ENCODE assay signal across 32 cellular contexts in the genomic region with DNA sequence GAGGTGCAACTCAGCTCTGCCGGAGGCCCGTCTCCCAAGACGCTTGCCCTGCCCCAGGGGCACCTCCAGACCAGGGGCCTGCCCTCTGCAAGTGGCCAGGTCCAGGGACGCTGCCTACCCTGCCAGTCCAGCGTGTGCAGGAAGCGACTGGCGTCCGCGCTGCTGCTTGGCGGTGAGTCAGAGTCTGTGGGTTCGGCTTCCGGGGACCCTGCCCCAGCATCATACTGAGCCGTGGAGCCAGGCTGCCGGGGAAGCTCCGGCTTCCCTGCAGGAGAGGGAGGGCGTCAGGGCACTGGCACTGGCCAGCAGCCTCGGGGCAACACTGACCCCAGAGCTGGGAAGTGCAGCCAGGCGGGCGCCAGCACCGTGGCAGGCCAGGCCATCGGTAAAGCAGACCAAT. TPM values are rescaled to one million over a fixed set of nuclear protein-coding genes. Genes with fewer than 3 reads are reported as not detected.
"Had no signal": no experiment of that assay in that cellular context is flagged by ENCODE, and none has a peak within 500 bp of the region (broad histone marks: within the 10 kb centered on the region; RNA-seq: fewer than 3 reads in every experiment).

No MANE protein-coding gene starts in this region.

- H3K4me1 ChIP-seq: body of pancreas, esophagus muscularis mucosa, gastrocnemius medialis, heart left ventricle had no signal

- H3K27ac ChIP-seq: body of pancreas, cardiac muscle cell, esophagus muscularis mucosa, foreskin keratinocyte, gastrocnemius medialis, heart left ventricle, WERI-Rb-1 had no signal

- DNase-seq: activated B cell treated with CpG ODN at 0.5 μM for 24 hours; activated CD4-positive, alpha-beta T cell treated with anti-CD3 and anti-CD28 coated beads for 48 hours; activated CD4-positive, alpha-beta T cell treated with anti-CD3 and anti-CD28 coated beads, Interleukin-2, amount 50 U/mL, for 1 hour; activated CD4-positive, alpha-beta T cell treated with anti-CD3 and anti-CD28 coated beads, Interleukin-2, amount 50 U/mL, for 48 hours; activated CD8-positive, alpha-beta memory T cell treated with anti-CD3 and anti-CD28 coated beads for 24 hours; activated CD8-positive, alpha-beta T cell treated with anti-CD3 and anti-CD28 coated beads for 36 hours; activated effector memory CD4-positive, alpha-beta T cell treated with Interleukin-2 at 50 U/mL for 16 hours; activated gamma-delta T cell treated with Interleukin-2 at 50 U/mL for 16 hours; activated naive CD4-positive, alpha-beta T cell treated with anti-CD3 and anti-CD28 coated beads, Interleukin-2, amount 50 U/mL, for 16 hours; activated naive CD4-positive, alpha-beta T cell treated with Interleukin-2 at 50 U/mL for 16 hours; activated T-cell treated with anti-CD3 and anti-CD28 coated beads, Interleukin-2, amount 50 U/mL, for 4 hours; amygdala; aorta; body of pancreas; cortex of kidney; dermis blood vessel endothelial cell; effector CD4-positive, alpha-beta T cell; effector memory CD8-positive, alpha-beta T cell; erythroblast; foreskin keratinocyte; gastrocnemius medialis; glutamatergic neuron; heart left ventricle; T-helper 17 cell; T1000; WERI-Rb-1 had no signal

- FAIRE-seq: colon had no signal

- ATAC-seq: activated CD4-positive, CD25-positive, alpha-beta regulatory T cell treated with anti-CD3 and anti-CD28 coated beads, Interleukin-2, amount 50 U/mL, for 24 hours; activated CD8-positive, alpha-beta T cell treated with anti-CD3 and anti-CD28 coated beads for 36 hours; activated T-cell treated with anti-CD3 and anti-CD28 coated beads, Interleukin-2, amount 50 U/mL, for 4 hours; activated T-helper 17 cell treated with anti-CD3 and anti-CD28 coated beads, Interleukin-2, amount 50 U/mL, for 72 hours; body of pancreas; effector memory CD8-positive, alpha-beta T cell; foreskin keratinocyte; gastrocnemius medialis; heart left ventricle; T-helper 17 cell had no signal

- H3K27me3 ChIP-seq: body of pancreas, cardiac muscle cell, esophagus muscularis mucosa, foreskin keratinocyte, gastrocnemius medialis, heart left ventricle had no signal

- H3K4me3 ChIP-seq: body of pancreas, cardiac muscle cell, esophagus muscularis mucosa, gastrocnemius medialis, heart left ventricle had no signal

- H3K9me3 ChIP-seq: body of pancreas, esophagus muscularis mucosa, gastrocnemius medialis, heart left ventricle had no signal

RNA-seq across cellular contexts. Expression of gene CPLX1, which starts 42.5 kb away (rescaled TPM):
- total RNA-seq: activated B cell treated with CpG ODN at 0.5 μM for 24 hours; activated CD8-positive, alpha-beta T cell treated with anti-CD3 and anti-CD28 coated beads for 36 hours; chondrocyte had no signal
